ENCODE assay signal across 13 cellular contexts in genomic region chr16:69327585-69328310, GRCh38. TPM values are rescaled to one million over a fixed set of nuclear protein-coding genes. Genes with fewer than 3 reads are reported as not detected.
A peak's percentile ranks its signal among the peaks of the same experiment; 100 is the strongest.
DNase-seq lines count a peak whose midpoint lies in the region; ATAC-seq, FAIRE-seq and TF ChIP-seq lines count a peak whose summit lies in the region.
"Had no signal": no experiment of that assay in that cellular context is flagged by ENCODE, and none has a peak within 500 bp of the region (broad histone marks: within the 10 kb centered on the region; RNA-seq: fewer than 3 reads in every experiment).

No MANE protein-coding gene starts in this region.

- H3K27ac ChIP-seq in H9 (ENCODE audit: insufficient read length, low read depth, low read length) = no peak overlapping the region
- no peak overlapping the region for H3K27ac ChIP-seq in PC-3 (ENCODE audit: low read length)
- no peak overlapping the region for H3K27ac ChIP-seq in H1 (ENCODE audit: low read depth, low read length)
- H3K27ac ChIP-seq in sigmoid colon = peak overlapping the region in 1 of 4 donors; percentile 0

- BruUV-seq in PC-3 (replicated peaks; lab: Mats Ljungman, UMichigan) = no TSS peak

- H3K79me1 ChIP-seq in H9 (ENCODE audit: insufficient read depth, low read depth, low read length, poor library complexity, severe bottlenecking) (peaks cover 5% of the 10 kb centered on the region), H1 (ENCODE audit: low read depth, low read length) (peaks cover 21% of the 10 kb centered on the region)

- no peak overlapping the region for H2AFZ ChIP-seq in H9 (ENCODE audit: low read length)
- H2AFZ ChIP-seq in PC-3 (ENCODE audit: low read length) = no peak overlapping the region
- no peak overlapping the region for H2AFZ ChIP-seq in H1 (ENCODE audit: low read length)

- TF ChIP-seq CTCF in H9 (conservative IDR thresholded peaks at IDR 0.05) (no peak), PC-3 (conservative IDR thresholded peaks at IDR 0.05; ENCODE audit: low read depth, low read length) (no peak), H1 (IDR thresholded peaks at IDR 0.05; ENCODE audit: control extremely low read depth in 1 of 3, insufficient read depth in 1 of 3, low read depth in 1 of 3, low read length in 3 of 3) (no peak), sigmoid colon (IDR thresholded peaks at IDR 0.05) (no peak)

- DNase-seq in H9 (no peak), PC-3 (no peak), H1 (ENCODE audit: low read depth in 1 of 2, low spot score in 2 of 2) (no peak), sigmoid colon (peak; percentile 28), NCI-H82 (lab: John Stamatoyannopoulos, UW) (no peak), GM03348 (ENCODE audit: low spot score) (no peak), DMS79 treated with DMSO at 0.1 percent for 48 hours (lab: John Stamatoyannopoulos, UW) (no peak)
- DNase-seq: cerebellar nuclear complex, foreskin melanocyte, NCI-H2227 treated with DMSO at 0.1 percent for 48 hours had no signal

- H4K5ac ChIP-seq in H9 (ENCODE audit: insufficient read length, low read depth, low read length) (no peak overlapping the region), H1 (ENCODE audit: insufficient read length, low read depth, low read length) (no peak overlapping the region)

- intact Hi-C loops in PC-3 (cut with micrococcal nuclease) (no loop called here), sigmoid colon (cut with DNase I) (no loop called here)

- H4K8ac ChIP-seq in H9 (replicated peaks; ENCODE audit: insufficient read length, low read depth, low read length) = no peak overlapping the region
- H4K8ac ChIP-seq in H1 (ENCODE audit: extremely low read depth, insufficient read depth, low read length) = no peak overlapping the region

- H2BK20ac ChIP-seq in H9 (ENCODE audit: low read depth, low read length, poor library complexity, severe bottlenecking) = no peak overlapping the region
- H2BK20ac ChIP-seq in H1 (ENCODE audit: low read length) = no peak overlapping the region

- H2BK5ac ChIP-seq in H9 (ENCODE audit: insufficient read length, low read length) (no peak overlapping the region), H1 (ENCODE audit: low read depth, low read length) (no peak overlapping the region)

- ATAC-seq in PC-3 (no peak), GM21528 (IDR thresholded peaks at IDR 0.05; ENCODE audit: low FRiP score, unreplicated experiment) (no peak)
- ATAC-seq: mucosa of descending colon had no signal

- H3K4me2 ChIP-seq in H9 (ENCODE audit: insufficient read depth, insufficient read length, low read length) (no peak overlapping the region), PC-3 (ENCODE audit: low read length) (peak overlapping the region; percentile 96), H1 (ENCODE audit: insufficient read depth in 1 of 2, low read depth in 2 of 2, low read length in 2 of 2) (peak overlapping the region; percentile 88 to 97; a peak in 2 of 4 replicates)

- H4K20me1 ChIP-seq in H9 (ENCODE audit: control insufficient read depth, insufficient read depth, insufficient read length) = peaks cover 2% of the 10 kb centered on the region
- peaks cover 10% of the 10 kb centered on the region for H4K20me1 ChIP-seq in PC-3 (ENCODE audit: low read length)
- peaks cover 13 to 41% of the 10 kb centered on the region in 2 experiments for H4K20me1 ChIP-seq in H1 (replicated peaks in 1 of 2; ENCODE audit: control insufficient read depth in 1 of 2, insufficient read depth in 2 of 2, low read length in 2 of 2)

- no peaks in the 10 kb centered on the region for H3K9me2 ChIP-seq in PC-3 (replicated peaks; ENCODE audit: low read length)

- peaks cover 21 to 23% of the 10 kb centered on the region in 2 experiments for H3K4me1 Mint-ChIP-seq in H9

- POLR2A ChIA-PET in PC-3 (lab: Charles Lee; ENCODE audit: unreplicated experiment) (no interaction called here), H1 (lab: Charles Lee; ENCODE audit: partially characterized antibody) (interaction anchor here (0.6 to 29.8 kb wide), 7 partner anchors 7 to 505 kb away, joined by 3 to 497 read pairs (median 3); partner anchors contain the start of genes COG8, NIP7, PDF and TMED6)

- H3K27me3 ChIP-seq in H9 (ENCODE audit: insufficient read depth, low read length) = no peaks in the 10 kb centered on the region
- no peaks in the 10 kb centered on the region for H3K27me3 ChIP-seq in PC-3 (ENCODE audit: low read length)
- H3K27me3 ChIP-seq in H1 (replicated peaks in 1 of 4; ENCODE audit: control insufficient read depth in 3 of 4, extremely low read depth in 1 of 4, insufficient read depth in 3 of 4, low read length in 3 of 4) = no peaks in the 10 kb centered on the region
- no peaks in the 10 kb centered on the region for H3K27me3 ChIP-seq in sigmoid colon

- H3K9ac ChIP-seq in H9 (ENCODE audit: extremely low read depth, insufficient read length, low read length) = no peak overlapping the region
- H3K9ac ChIP-seq in PC-3 (ENCODE audit: low read length) = no peak overlapping the region
- H3K9ac ChIP-seq in H1 (replicated peaks in 1 of 4; ENCODE audit: extremely low read depth in 1 of 4, low read depth in 3 of 4, low read length in 3 of 4) = no peak overlapping the region; a peak in 2 of 7 replicates

- H3F3A ChIP-seq in PC-3 (ENCODE audit: low read length, unreplicated experiment) = no peaks in the 10 kb centered on the region

- H3K9me3 ChIP-seq in H9 (ENCODE audit: control insufficient read depth, low read depth, low read length) (no peaks in the 10 kb centered on the region), PC-3 (ENCODE audit: low read length) (no peaks in the 10 kb centered on the region), H1 (ENCODE audit: insufficient read depth in 2 of 2, low read depth in 1 of 2, low read length in 1 of 2) (no peaks in the 10 kb centered on the region), sigmoid colon (no peaks in the 10 kb centered on the region)
- H3K9me3 ChIP-seq: mucosa of descending colon had no signal

- peaks cover 16% of the 10 kb centered on the region; the same call in 1 of the 2 replicates for H3K79me2 ChIP-seq in H9 (ENCODE audit: insufficient read depth, low read length)
- H3K79me2 ChIP-seq in PC-3 (ENCODE audit: low read length) = peaks cover 64% of the 10 kb centered on the region
- peaks cover 9 to 62% of the 10 kb centered on the region in 2 experiments for H3K79me2 ChIP-seq in H1 (ENCODE audit: control insufficient read depth in 1 of 2, insufficient read depth in 2 of 2, low read length in 2 of 2)

- H3K27ac Mint-ChIP-seq in H9 = no peak overlapping the region

- H3K4ac ChIP-seq in H9 (ENCODE audit: low read depth, low read length) = no peak overlapping the region
- H3K4ac ChIP-seq in H1 (replicated peaks; ENCODE audit: insufficient read length, low read depth, low read length) = no peak overlapping the region

- no peaks in the 10 kb centered on the region for H3K9me3 Mint-ChIP-seq in H9

- H2BK120ac ChIP-seq in H9 (ENCODE audit: low read depth, low read length, poor library complexity, severe bottlenecking) = no peak overlapping the region
- no peak overlapping the region for H2BK120ac ChIP-seq in H1 (replicated peaks; ENCODE audit: low read depth, low read length)

- H4K91ac ChIP-seq in H9 (ENCODE audit: insufficient read length, low read depth, low read length) (no peak overlapping the region), H1 (replicated peaks; ENCODE audit: insufficient read length, low read length) (no peak overlapping the region)

- H2BK12ac ChIP-seq in H9 (ENCODE audit: insufficient read length, low read depth, low read length) (no peak overlapping the region), H1 (ENCODE audit: low read depth, low read length) (no peak overlapping the region)

- no peaks in the 10 kb centered on the region for H3K4me1 ChIP-seq in H9 (ENCODE audit: insufficient read depth, low read length)
- H3K4me1 ChIP-seq in PC-3 (ENCODE audit: insufficient read depth, low read length) = peaks cover 21% of the 10 kb centered on the region
- peaks cover 6 to 19% (median 12%) of the 10 kb centered on the region in 4 experiments for H3K4me1 ChIP-seq in H1 (replicated peaks in 1 of 4; ENCODE audit: control insufficient read depth in 3 of 4, insufficient read depth in 4 of 4, low read length in 3 of 4)
- H3K4me1 ChIP-seq in sigmoid colon = peaks cover 0 to 60% (median 51%) of the 10 kb centered on the region in 4 donors

- H2BK15ac ChIP-seq in H9 (ENCODE audit: low read depth, low read length) = no peak overlapping the region
- H2BK15ac ChIP-seq in H1 (ENCODE audit: low read length) = no peak overlapping the region

- H3K27me3 Mint-ChIP-seq in H9 (ENCODE audit: low read depth) = no peaks in the 10 kb centered on the region; the same call in 1 of the 2 replicates

- TF ChIP-seq EP300 in H1 (IDR thresholded peaks at IDR 0.05; ENCODE audit: borderline replicate concordance in 1 of 2, low read depth in 2 of 2, low read length in 2 of 2) (no peak), sigmoid colon (IDR thresholded peaks at IDR 0.05) (no peak)

- H2AK5ac ChIP-seq in H9 (ENCODE audit: insufficient read length, low read length) = no peak overlapping the region
- H2AK5ac ChIP-seq in H1 (ENCODE audit: low read depth, low read length) = no peak overlapping the region

- no peak overlapping the region for H3K14ac ChIP-seq in H9 (ENCODE audit: insufficient read depth, low read length)
- no peak overlapping the region for H3K14ac ChIP-seq in H1 (ENCODE audit: insufficient read length)

- CTCF ChIA-PET in PC-3 (lab: Charles Lee) (no interaction called here), H1 (lab: Charles Lee; ENCODE audit: partially characterized antibody) (interaction anchor here (1.3 to 2.4 kb wide), 3 partner anchors 16 to 426 kb away, joined by 3 to 7 read pairs (median 4); partner anchors contain the start of gene VPS4A)

- peak overlapping the region; percentile 80 for H3K4me3 ChIP-seq in PC-3 (ENCODE audit: low read length)
- H3K4me3 ChIP-seq in H1 (ENCODE audit: extremely low read depth in 1 of 4, insufficient read depth in 2 of 4, low read depth in 3 of 4, low read length in 4 of 4) = peak overlapping the region in 1 of 4 experiments; percentile 93; a peak in 1 of 8 replicates
- H3K4me3 ChIP-seq in sigmoid colon = no peak overlapping the region
- H3K4me3 ChIP-seq: mucosa of descending colon had no signal

- H3K23me2 ChIP-seq in H9 (ENCODE audit: insufficient read length, low read depth, low read length, poor library complexity, severe bottlenecking) (peaks cover 6% of the 10 kb centered on the region), H1 (ENCODE audit: low read depth, low read length) (peaks cover 11% of the 10 kb centered on the region; the same call in 1 of the 2 replicates)

- H3K56ac ChIP-seq in H9 (ENCODE audit: insufficient read length, low read depth, low read length) (no peak overlapping the region), H1 (replicated peaks; ENCODE audit: insufficient read length, low read depth, low read length) (no peak overlapping the region)

- no peak overlapping the region for H3K23ac ChIP-seq in H9 (ENCODE audit: insufficient read length, low read depth, low read length)
- no peak overlapping the region for H3K23ac ChIP-seq in H1 (ENCODE audit: insufficient read length)

- peaks cover 33 to 85% (median 68%) of the 10 kb centered on the region in 3 experiments for H3K36me3 Mint-ChIP-seq in H9 (ENCODE audit: insufficient read depth in 1 of 3, low read depth in 3 of 3)

- H3K18ac ChIP-seq in H9 (ENCODE audit: insufficient read length, low read depth, low read length) (no peak overlapping the region), H1 (ENCODE audit: extremely low read depth, low read length) (no peak overlapping the region)

- H3T11ph ChIP-seq in H9 (ENCODE audit: low read length) = no peak overlapping the region

- H3K36me3 ChIP-seq in PC-3 (ENCODE audit: low read depth, low read length) = peaks cover 17% of the 10 kb centered on the region
- peaks cover 7 to 72% (median 29%) of the 10 kb centered on the region in 4 experiments for H3K36me3 ChIP-seq in H1 (ENCODE audit: control insufficient read depth in 2 of 4, insufficient read depth in 4 of 4, low read length in 3 of 4)
- H3K36me3 ChIP-seq in sigmoid colon = peaks cover 5 to 53% (median 25%) of the 10 kb centered on the region in 4 donors

- TF ChIP-seq POLR2A in H1 (IDR thresholded peaks at IDR 0.05; ENCODE audit: control extremely low read depth in 1 of 2, low read depth in 2 of 2, low read length in 2 of 2) (no peak), sigmoid colon (IDR thresholded peaks at IDR 0.05) (no peak)

- no CpG with 5 or more reads among the region's 14 CpGs for WGBS in H9 (ENCODE audit: extremely low coverage, insufficient read length, low lambda C conversion rate)
- 95% methylated on average over 10 of the region's 14 CpGs; no CpG with 5 or more reads in 1 of the 2 experiments for WGBS in H1 (ENCODE audit: extremely low coverage in 1 of 2, insufficient coverage in 1 of 2, insufficient read length in 1 of 2, insufficient replicate concordance in 2 of 2, low coverage in 1 of 2, low lambda C conversion rate in 2 of 2, missing lambda C conversion rate in 1 of 2), 2 experiments
- WGBS in sigmoid colon, 2 donors = 69 to 88% methylated on average over 14 of the region's 14 CpGs

- peak overlapping the region; percentile 83 to 88 for H3K4me3 Mint-ChIP-seq in H9

- no peak for FAIRE-seq in H1 (lab: Jason Lieb, UNC)

- TF ChIP-seq RAD21 in H1 (IDR thresholded peaks at IDR 0.05 in 1 of 2, conservative IDR thresholded peaks at IDR 0.05 in 1 of 2; ENCODE audit: low read depth in 2 of 2, low read length in 2 of 2) = no peak

RNA-seq across cellular contexts. Expression of gene PDF, which starts 2.6 kb away (rescaled TPM):
- total RNA-seq in H9 (2021) (36.3 and 36.4 TPM in 2 replicates), PC-3 (2014; rRNA removed) (30.6 and 45.0 TPM in 2 replicates), sigmoid colon (10 to 100 TPM in 2 of 4 donors, 1 to 10 TPM in 2; 8.6 to 18.6 (median 10.5) TPM)
- 23.6 and 23.9 TPM in 2 replicates for total RNA-seq in H1 (2021; fragmentation: NEBNext Ultra II Directional; extraction: Animal tissue kit (Norgen Biotek cat#: 25700))
- polyA plus RNA-seq in H1 (2011; rRNA removed) (17.7 and 19.3 TPM in 2 replicates), sigmoid colon (10 to 100 TPM in 1 of 3 donors, 1 to 10 TPM in 1, not detected in 1; 6.5 to 14.7 TPM)
- 24.1 TPM for polyA plus RNA-seq in H1 (2011; cell fraction: cytosol; rRNA removed)
- polyA plus RNA-seq in H1 (2011; cell fraction: nucleus; rRNA removed) = 14.3 TPM
- 3.7 to 14.4 TPM (median 11.4 TPM) in 4 replicates for polyA plus RNA-seq in H1 (2012, experiment 1 of 2)
- polyA plus RNA-seq in H1 (2012, experiment 2 of 2) = 6.7 TPM
- 14.2 TPM for polyA plus RNA-seq in H1 (2013, experiment 1 of 2)
- 14.9 TPM for polyA plus RNA-seq in H1 (2013, experiment 2 of 2)
- polyA minus RNA-seq in H1 (2011; rRNA and poly(A)+ RNA removed) = 2.4 and 3.7 TPM in 2 replicates
- 9.5 TPM for polyA minus RNA-seq in H1 (2011; cell fraction: cytosol; rRNA and poly(A)+ RNA removed)
- polyA minus RNA-seq in H1 (2011; cell fraction: nucleus; rRNA and poly(A)+ RNA removed) = 17.2 TPM

RNA-seq across cellular contexts. Expression of gene COG8, which starts 11.6 kb away (rescaled TPM):
- total RNA-seq in H9 (2021) (52.3 and 55.3 TPM in 2 replicates), PC-3 (2014; rRNA removed) (27.2 and 29.5 TPM in 2 replicates), sigmoid colon (10 to 100 TPM; 32.2 to 57.6 (median 42.5) TPM)
- 55.4 and 55.6 TPM in 2 replicates for total RNA-seq in H1 (2021; fragmentation: NEBNext Ultra II Directional; extraction: Animal tissue kit (Norgen Biotek cat#: 25700))
- polyA plus RNA-seq in H1 (2011; rRNA removed) (49.1 and 60.9 TPM in 2 replicates), sigmoid colon (10 to 100 TPM in 2 of 3 donors, 1 to 10 TPM in 1; 9.6 to 26.2 (median 14.8) TPM)
- 51.7 TPM for polyA plus RNA-seq in H1 (2011; cell fraction: cytosol; rRNA removed)
- polyA plus RNA-seq in H1 (2011; cell fraction: nucleus; rRNA removed) = 66.6 TPM
- 32.4 to 36.9 TPM (median 34.4 TPM) in 4 replicates for polyA plus RNA-seq in H1 (2012, experiment 1 of 2)
- polyA plus RNA-seq in H1 (2012, experiment 2 of 2) = 41.0 TPM
- polyA plus RNA-seq in H1 (2013, experiment 1 of 2) = 32.4 TPM
- polyA plus RNA-seq in H1 (2013, experiment 2 of 2) = 29.5 TPM
- polyA minus RNA-seq in H1 (2011; rRNA and poly(A)+ RNA removed) = 76.0 and 83.9 TPM in 2 replicates
- polyA minus RNA-seq in H1 (2011; cell fraction: cytosol; rRNA and poly(A)+ RNA removed) = 39.5 TPM
- polyA minus RNA-seq in H1 (2011; cell fraction: nucleus; rRNA and poly(A)+ RNA removed) = 70.1 TPM

RNA-seq across cellular contexts. Expression of gene NIP7, which starts 11.8 kb away (rescaled TPM):
- total RNA-seq in H9 (2021) = 72.8 and 75.8 TPM in 2 replicates
- 25.4 and 28.3 TPM in 2 replicates for total RNA-seq in PC-3 (2014; rRNA removed)
- 52.1 and 52.2 TPM in 2 replicates for total RNA-seq in H1 (2021; fragmentation: NEBNext Ultra II Directional; extraction: Animal tissue kit (Norgen Biotek cat#: 25700))
- 10.5 and 14.5 TPM in 2 replicates for polyA plus RNA-seq in H1 (2011; rRNA removed)
- 19.2 TPM for polyA plus RNA-seq in H1 (2011; cell fraction: cytosol; rRNA removed)
- polyA plus RNA-seq in H1 (2011; cell fraction: nucleus; rRNA removed) = 6.5 TPM
- polyA plus RNA-seq in H1 (2012, experiment 1 of 2) = 24.2 to 41.0 TPM (median 29.1 TPM) in 4 replicates
- polyA plus RNA-seq in H1 (2012, experiment 2 of 2) = 7.5 TPM
- 39.7 TPM for polyA plus RNA-seq in H1 (2013, experiment 1 of 2)
- polyA plus RNA-seq in H1 (2013, experiment 2 of 2) = 40.2 TPM
- 17.8 and 26.5 TPM in 2 replicates for polyA minus RNA-seq in H1 (2011; rRNA and poly(A)+ RNA removed)
- 11.9 TPM for polyA minus RNA-seq in H1 (2011; cell fraction: cytosol; rRNA and poly(A)+ RNA removed)
- 19.7 TPM for polyA minus RNA-seq in H1 (2011; cell fraction: nucleus; rRNA and poly(A)+ RNA removed)
- 10 to 100 TPM in 2 of 4 donors, 1 to 10 TPM in 2; 6.9 to 11.4 (median 9.1) TPM for total RNA-seq in sigmoid colon
- 10 to 100 TPM; 16.5 to 23.8 (median 18.6) TPM for polyA plus RNA-seq in sigmoid colon

RNA-seq across cellular contexts. Expression of gene VPS4A, which starts 16.6 kb away (rescaled TPM):
- 27.1 and 28.3 TPM in 2 replicates for total RNA-seq in H9 (2021)
- total RNA-seq in PC-3 (2014; rRNA removed) = 27.3 and 28.1 TPM in 2 replicates
- 24.1 and 26.6 TPM in 2 replicates for total RNA-seq in H1 (2021; fragmentation: NEBNext Ultra II Directional; extraction: Animal tissue kit (Norgen Biotek cat#: 25700))
- polyA plus RNA-seq in H1 (2011; rRNA removed) = 14.1 and 19.0 TPM in 2 replicates
- polyA plus RNA-seq in H1 (2011; cell fraction: cytosol; rRNA removed) = 17.5 TPM
- polyA plus RNA-seq in H1 (2011; cell fraction: nucleus; rRNA removed) = 44.3 TPM
- polyA plus RNA-seq in H1 (2012, experiment 1 of 2) = 40.5 to 48.2 TPM (median 43.7 TPM) in 4 replicates
- polyA plus RNA-seq in H1 (2012, experiment 2 of 2) = 35.4 TPM
- polyA plus RNA-seq in H1 (2013, experiment 1 of 2) = 29.0 TPM
- 28.7 TPM for polyA plus RNA-seq in H1 (2013, experiment 2 of 2)
- polyA minus RNA-seq in H1 (2011; rRNA and poly(A)+ RNA removed) = 10.6 and 15.4 TPM in 2 replicates
- polyA minus RNA-seq in H1 (2011; cell fraction: cytosol; rRNA and poly(A)+ RNA removed) = 7.6 TPM
- 18.0 TPM for polyA minus RNA-seq in H1 (2011; cell fraction: nucleus; rRNA and poly(A)+ RNA removed)
- total RNA-seq in sigmoid colon = 10 to 100 TPM; 31.7 to 39.3 (median 34.8) TPM
- polyA plus RNA-seq in sigmoid colon = 10 to 100 TPM; 25.8 to 31.7 (median 29.3) TPM

RNA-seq across cellular contexts. Expression of gene TMED6, which starts 23.8 kb away (rescaled TPM):
- total RNA-seq in H9 (2021) (0.31 TPM in 1 of 2 replicates, not detected in the other), PC-3 (2014; rRNA removed) (not detected in 2 replicates), sigmoid colon (not detected)
- 0.94 TPM in 1 of 2 replicates, not detected in the other for total RNA-seq in H1 (2021; fragmentation: NEBNext Ultra II Directional; extraction: Animal tissue kit (Norgen Biotek cat#: 25700))
- polyA plus RNA-seq in H1 (2011; rRNA removed) (not detected in 2 replicates), sigmoid colon (1 to 10 TPM in 2 of 3 donors, not detected in 1; 4.2 to 4.6 TPM)
- not detected for polyA plus RNA-seq in H1 (2011; cell fraction: cytosol; rRNA removed)
- polyA plus RNA-seq in H1 (2011; cell fraction: nucleus; rRNA removed) = 0.13 TPM
- polyA plus RNA-seq in H1 (2012, experiment 1 of 2) = 0.29 to 0.83 TPM (median 0.65 TPM) in 3 of 4 replicates, not detected in the other
- not detected for polyA plus RNA-seq in H1 (2012, experiment 2 of 2)
- polyA plus RNA-seq in H1 (2013, experiment 1 of 2) = not detected
- polyA plus RNA-seq in H1 (2013, experiment 2 of 2) = 0.07 TPM
- polyA minus RNA-seq in H1 (2011; rRNA and poly(A)+ RNA removed) = not detected in 2 replicates
- not detected for polyA minus RNA-seq in H1 (2011; cell fraction: cytosol; rRNA and poly(A)+ RNA removed)
- polyA minus RNA-seq in H1 (2011; cell fraction: nucleus; rRNA and poly(A)+ RNA removed) = not detected
- total RNA-seq: HT-29 had no signal
